ENCODE assay signal across 12 cellular contexts in the genomic region with DNA sequence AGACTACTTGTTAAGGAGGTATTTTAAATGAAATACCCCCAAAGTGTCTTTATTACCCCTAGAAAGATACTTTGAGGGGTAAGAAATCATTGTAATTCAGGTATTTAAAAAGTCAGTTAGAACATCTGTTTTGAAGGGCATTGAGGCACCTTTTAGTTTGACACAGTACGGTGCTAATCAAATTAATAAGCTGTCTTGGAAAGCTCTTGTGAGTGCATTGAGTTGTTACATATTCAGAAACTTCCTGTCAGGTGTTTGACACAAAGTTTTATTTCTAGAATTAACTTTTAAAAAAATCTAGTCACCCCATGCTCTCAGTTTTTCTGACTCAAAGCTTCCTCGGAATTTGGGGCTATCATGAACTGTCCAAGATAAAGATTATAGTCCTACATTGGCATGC. TPM values are rescaled to one million over a fixed set of nuclear protein-coding genes. Genes with fewer than 3 reads are reported as not detected.
A peak's percentile ranks its signal among the peaks of the same experiment; 100 is the strongest.
DNase-seq lines count a peak whose midpoint lies in the region; ATAC-seq and TF ChIP-seq lines count a peak whose summit lies in the region.
"Had no signal": no experiment of that assay in that cellular context is flagged by ENCODE, and none has a peak within 500 bp of the region (broad histone marks: within the 10 kb centered on the region; RNA-seq: fewer than 3 reads in every experiment).

No MANE protein-coding gene starts in this region.

- DNase-seq in CD8-positive, alpha-beta T cell, result no peak
- peak; percentile 5 for DNase-seq in M059J (ENCODE audit: low read depth)
- no peak for DNase-seq in chondrocyte (ENCODE audit: low spot score)
- no peak for DNase-seq in GM23338 (ENCODE audit: low spot score)
- DNase-seq in NCI-H1694 (lab: John Stamatoyannopoulos, UW), result no peak
- DNase-seq in activated gamma-delta T cell treated with Interleukin-2 at 50 U/mL for 16 hours, result no peak
- no peak for DNase-seq in aorta
- DNase-seq: brain microvascular endothelial cell; NCI-H748 treated with DMSO at 0.1 percent for 48 hours; stimulated activated CD4-positive, alpha-beta T cell treated with anti-CD3 and anti-CD28 coated beads, Interleukin-4, amount 100 ng/mL, for 4 hours had no signal

- POLR2A ChIA-PET in CD8-positive, alpha-beta T cell (lab: Charles Lee), result interaction anchor here (0.6 kb wide), 1 partner anchor 15 kb away, joined by 5 read pairs; no protein-coding TSS in a partner anchor

- no peak overlapping the region for H3K4me3 ChIP-seq in CD8-positive, alpha-beta T cell (ENCODE audit: low read depth, low read length)
- H3K4me3 ChIP-seq in neural cell (ENCODE audit: low read length) (peak overlapping the region; percentile 93), GM23338 (no peak overlapping the region), aorta (ENCODE audit: low read length in 2 of 2) (peak overlapping the region in 1 of 2 donors; percentile 21)
- H3K4me3 ChIP-seq: K562 had no signal

- no peak for ATAC-seq in CD8-positive, alpha-beta T cell
- no peak for ATAC-seq in GM23338
- no peak for ATAC-seq in aorta (ENCODE audit: low FRiP score)
- ATAC-seq: K562 had no signal

- H3K79me2 ChIP-seq in neural cell (replicated peaks; ENCODE audit: insufficient read depth, low read length), result peaks cover 80% of the 10 kb centered on the region
- peaks cover 83% of the 10 kb centered on the region for H3K79me2 ChIP-seq in GM23338 (replicated peaks; ENCODE audit: insufficient read depth)

- peaks cover 41% of the 10 kb centered on the region for H3K4me1 ChIP-seq in CD8-positive, alpha-beta T cell (ENCODE audit: insufficient read depth, low read length)
- H3K4me1 ChIP-seq in GM23338 (ENCODE audit: insufficient read depth) (peaks cover 23% of the 10 kb centered on the region), aorta (ENCODE audit: control insufficient read depth in 1 of 2, insufficient read depth in 2 of 2, low read length in 2 of 2) (no peaks in the 10 kb centered on the region)

- no peak for TF ChIP-seq RAD21 in neural cell (conservative IDR thresholded peaks at IDR 0.05)

- H3K4me1 Mint-ChIP-seq in CD8-positive, alpha-beta T cell (ENCODE audit: low read depth), result peaks cover 61% of the 10 kb centered on the region
- peaks cover 45% of the 10 kb centered on the region for H3K4me1 Mint-ChIP-seq in chondrocyte (ENCODE audit: low read depth)
- peaks cover 20% of the 10 kb centered on the region for H3K4me1 Mint-ChIP-seq in GM23338

- H3K4me3 Mint-ChIP-seq in CD8-positive, alpha-beta T cell, result peak overlapping the region; percentile 94
- H3K4me3 Mint-ChIP-seq in chondrocyte (ENCODE audit: unreplicated experiment), result no peak overlapping the region
- H3K4me3 Mint-ChIP-seq in GM23338, result no peak overlapping the region

- no peak for TF ChIP-seq CTCF in CD8-positive, alpha-beta T cell (IDR thresholded peaks at IDR 0.05)
- TF ChIP-seq CTCF in chondrocyte (IDR thresholded peaks at IDR 0.05) (no peak), neural cell (IDR thresholded peaks at IDR 0.05; ENCODE audit: poor library complexity, severe bottlenecking) (no peak), GM23338 (conservative IDR thresholded peaks at IDR 0.05; ENCODE audit: low read depth in 2 of 2) (no peak)

- TF ChIP-seq EP300 in neural cell (conservative IDR thresholded peaks at IDR 0.05; ENCODE audit: poor library complexity, severe bottlenecking), result no peak

- CTCF ChIA-PET in CD8-positive, alpha-beta T cell (lab: Charles Lee), result no interaction called here

- peaks cover 62% of the 10 kb centered on the region for H3K36me3 Mint-ChIP-seq in CD8-positive, alpha-beta T cell
- H3K36me3 Mint-ChIP-seq in chondrocyte (ENCODE audit: low read depth) (peaks cover 10% of the 10 kb centered on the region), GM23338 (ENCODE audit: low read depth) (peaks cover 41% of the 10 kb centered on the region)

- H3K27ac ChIP-seq in CD8-positive, alpha-beta T cell (ENCODE audit: low read depth, low read length), result no peak overlapping the region
- H3K27ac ChIP-seq in neural cell (ENCODE audit: low read length), result no peak overlapping the region
- no peak overlapping the region for H3K27ac ChIP-seq in GM23338 (ENCODE audit: low read depth)
- H3K27ac ChIP-seq in aorta (ENCODE audit: low read depth in 1 of 2, low read length in 2 of 2), result no peak overlapping the region
- H3K27ac ChIP-seq: brain microvascular endothelial cell had no signal

- H3K9ac ChIP-seq in neural cell (ENCODE audit: low read length), result no peak overlapping the region

- H4K20me1 ChIP-seq in neural cell (ENCODE audit: insufficient read depth), result peaks cover 21% of the 10 kb centered on the region
- peaks cover 47% of the 10 kb centered on the region for H4K20me1 ChIP-seq in GM23338 (replicated peaks; ENCODE audit: insufficient read depth)

- H2AFZ ChIP-seq in neural cell (ENCODE audit: low read depth, low read length) (no peak overlapping the region), GM23338 (no peak overlapping the region)

- no peaks in the 10 kb centered on the region for H3K27me3 Mint-ChIP-seq in CD8-positive, alpha-beta T cell (ENCODE audit: low read depth)
- no peaks in the 10 kb centered on the region for H3K27me3 Mint-ChIP-seq in chondrocyte (ENCODE audit: low read depth)
- H3K27me3 Mint-ChIP-seq in GM23338 (ENCODE audit: insufficient read depth, low read depth, poor library complexity), result peaks cover 6% of the 10 kb centered on the region

- H3K27ac Mint-ChIP-seq in CD8-positive, alpha-beta T cell, result peak overlapping the region; percentile 11
- H3K27ac Mint-ChIP-seq in chondrocyte (ENCODE audit: unreplicated experiment), result peak overlapping the region; percentile 76
- no peak overlapping the region for H3K27ac Mint-ChIP-seq in GM23338

- no peaks in the 10 kb centered on the region for H3K9me3 Mint-ChIP-seq in CD8-positive, alpha-beta T cell
- H3K9me3 Mint-ChIP-seq in chondrocyte (ENCODE audit: low read depth), result no peaks in the 10 kb centered on the region
- H3K9me3 Mint-ChIP-seq in GM23338, result no peaks in the 10 kb centered on the region; the same call in 2 of the 3 replicates

- H3K27me3 ChIP-seq in CD8-positive, alpha-beta T cell (ENCODE audit: insufficient read depth, low read length), result no peaks in the 10 kb centered on the region
- H3K27me3 ChIP-seq in neural cell (ENCODE audit: insufficient read depth, low read depth, low read length) (no peaks in the 10 kb centered on the region), GM23338 (ENCODE audit: insufficient read depth) (no peaks in the 10 kb centered on the region), aorta (ENCODE audit: control insufficient read depth in 1 of 2, insufficient read depth in 2 of 2, low read length in 1 of 2) (no peaks in the 10 kb centered on the region)
- H3K27me3 ChIP-seq: brain microvascular endothelial cell had no signal

- WGBS in aorta, 2 donors, result 10 to 12% methylated on average over 2 of the region's 2 CpGs

- peak overlapping the region; percentile 21 for H3K4me2 ChIP-seq in neural cell (ENCODE audit: low read length)
- H3K4me2 ChIP-seq in GM23338, result no peak overlapping the region

- no peaks in the 10 kb centered on the region for H3K9me3 ChIP-seq in CD8-positive, alpha-beta T cell (ENCODE audit: low read length)
- H3K9me3 ChIP-seq in neural cell (ENCODE audit: low read length), result no peaks in the 10 kb centered on the region
- H3K9me3 ChIP-seq in aorta (ENCODE audit: control insufficient read depth, low read length), result no peaks in the 10 kb centered on the region

- H3K9me2 ChIP-seq in neural cell (ENCODE audit: insufficient read depth, low read length), result no peaks in the 10 kb centered on the region
- no peaks in the 10 kb centered on the region for H3K9me2 ChIP-seq in GM23338 (ENCODE audit: insufficient read depth)

- H3K36me3 ChIP-seq in CD8-positive, alpha-beta T cell (ENCODE audit: insufficient read depth, low read length), result peaks cover 12% of the 10 kb centered on the region
- H3K36me3 ChIP-seq in neural cell (ENCODE audit: insufficient read depth, low read length), result peaks cover 6% of the 10 kb centered on the region
- H3K36me3 ChIP-seq in GM23338 (ENCODE audit: insufficient read depth), result peaks cover 19% of the 10 kb centered on the region; the same call in 1 of the 2 replicates
- H3K36me3 ChIP-seq in aorta (ENCODE audit: control insufficient read depth in 1 of 2, insufficient read depth in 2 of 2, low read length in 1 of 2), result no peaks in the 10 kb centered on the region

- H3F3A ChIP-seq in neural cell (ENCODE audit: insufficient read depth, low read length, poor library complexity, severe bottlenecking), result no peaks in the 10 kb centered on the region
- H3F3A ChIP-seq in GM23338 (replicated peaks; ENCODE audit: low read depth), result no peaks in the 10 kb centered on the region

- intact Hi-C loops in CD8-positive, alpha-beta T cell (cut with DNase I, micrococcal nuclease), result loop anchor here (1.0 to 10.0 kb wide), 3 partner anchors 7 to 1397 kb away; a partner anchor contains a TSS
- intact Hi-C loops in aorta (cut with DNase I), result no loop called here

TF ChIP-seq in neural cell, 6 proteins besides CTCF, POLR2A, EP300 and RAD21 (continues in another document):
- no peak for TF ChIP-seq TAF1 (IDR thresholded peaks at IDR 0.05; ENCODE audit: low read depth)
- TF ChIP-seq EZH2 (IDR thresholded peaks at IDR 0.05; ENCODE audit: borderline replicate concordance, insufficient read depth, low read length, poor library complexity, severe bottlenecking), result no peak
- TF ChIP-seq POLR2AphosphoS5 (IDR thresholded peaks at IDR 0.05), result no peak
- no peak for TF ChIP-seq SMC3 (conservative IDR thresholded peaks at IDR 0.05; ENCODE audit: poor library complexity)

TF ChIP-seq in GM23338, 12 proteins besides CTCF, POLR2A, EP300 and RAD21 (continues in another document):
- TF ChIP-seq JUNB (IDR thresholded peaks at IDR 0.05; ENCODE audit: unreplicated experiment), result no peak
- no peak for TF ChIP-seq STAT1 (IDR thresholded peaks at IDR 0.05; ENCODE audit: unreplicated experiment)
- no peak for TF ChIP-seq NANOG (IDR thresholded peaks at IDR 0.05; ENCODE audit: borderline replicate concordance)
- TF ChIP-seq ZNF114 (CRISPR knock-in tag; IDR thresholded peaks at IDR 0.05), result no peak
- no peak for TF ChIP-seq CREB1 (CRISPR knock-in tag; IDR thresholded peaks at IDR 0.05; ENCODE audit: low read depth)

RNA-seq across cellular contexts. Expression of a gene that starts 4.6 kb away (rescaled TPM):
- 100 to 1,000 TPM; 172 to 177 TPM for total RNA-seq in CD8-positive, alpha-beta T cell
- 19.2 and 31.6 TPM in 2 replicates for total RNA-seq in M059J (2014; rRNA removed; shearing (Covaris generic))
- total RNA-seq in chondrocyte (30.9 to 40.8 TPM (median 33.0 TPM) in 3 replicates), aorta (10 to 100 TPM; 62.9 to 65.8 TPM)
- polyA plus RNA-seq in neural cell (75.5 and 95.4 TPM in 2 replicates), GM23338 (2016; fragmentation: Nextera tagmentation; extraction: Ambion mirVana) (40.2 and 40.7 TPM in 2 replicates), aorta (10 to 100 TPM; 11.9 to 45.2 TPM)
- 76.7 and 103 TPM in 2 replicates for polyA minus RNA-seq in neural cell
- 72.7 and 88.9 TPM in 2 replicates for total RNA-seq in GM23338 (2014; rRNA removed; shearing (Covaris generic))

Comparison
In these comparisons a context has a peak if more than half of its experiments do, and no peak if none do; other contexts are left out.
1. intact Hi-C loops: an anchor here in CD8-positive, alpha-beta T cell (1.0 to 10.0 kb wide); none called in aorta.